ENCODE assay signal across 8 cellular contexts in genomic region chr4:75895744-75896314, GRCh38. TPM values are rescaled to one million over a fixed set of nuclear protein-coding genes. Genes with fewer than 3 reads are reported as not detected.
DNase-seq lines count a peak whose midpoint lies in the region; ATAC-seq, FAIRE-seq and TF ChIP-seq lines count a peak whose summit lies in the region.

No MANE protein-coding gene starts in this region.

- H3K36me3 Mint-ChIP-seq in activated naive CD8-positive, alpha-beta T cell treated with anti-CD3 and anti-CD28 coated beads, Interleukin-2, amount 50 U/mL, for 24 hours (ENCODE audit: low read depth): no peaks in the 10 kb centered on the region
- no peaks in the 10 kb centered on the region for H3K36me3 Mint-ChIP-seq in T-helper 2 cell treated with Interferon-gamma antibody and Interleukin-4, amounts not matched to agents 5 μg/mL and 100 μg/mL, for 36 hours (ENCODE audit: low read depth)

- FAIRE-seq in urothelium cell line (lab: Jason Lieb, UNC): no peak

- peak; percentile 65 for TF ChIP-seq CTCF in AG04450 (IDR thresholded peaks at IDR 0.05; ENCODE audit: low read depth, low read length)
- peak; percentile 63 for TF ChIP-seq CTCF in GM10266 (IDR thresholded peaks at IDR 0.05; ENCODE audit: control insufficient read depth, insufficient read depth, low read depth, missing control alignments)
- peak; percentile 59 for TF ChIP-seq CTCF in kidney epithelial cell (IDR thresholded peaks at IDR 0.05; ENCODE audit: insufficient read depth, low read length, poor library complexity, severe bottlenecking)

- no peak overlapping the region for H3K27ac ChIP-seq in AG04450 (ENCODE audit: low read depth, low read length)

- CTCF ChIA-PET in AG04450 (lab: Charles Lee): interaction anchor here (0.7 to 3.9 kb wide), 33 partner anchors 8 to 1289 kb away, joined by 3 to 34 read pairs (median 4); partner anchors contain the start of genes SDAD1 and USO1

- H3K27me3 ChIP-seq in AG04450 (ENCODE audit: control insufficient read depth, insufficient read depth, low read length) (peaks cover 8% of the 10 kb centered on the region), kidney epithelial cell (ENCODE audit: control insufficient read depth, insufficient read depth, low read length) (no peaks in the 10 kb centered on the region)

- POLR2A ChIA-PET in AG04450 (lab: Yijun Ruan, JAX): interaction anchor here (0.6 kb wide), 1 partner anchor 163 kb away, joined by 3 read pairs; no protein-coding TSS in a partner anchor

- H3K4me3 Mint-ChIP-seq in activated naive CD8-positive, alpha-beta T cell treated with anti-CD3 and anti-CD28 coated beads, Interleukin-2, amount 50 U/mL, for 24 hours: no peak overlapping the region
- no peak overlapping the region for H3K4me3 Mint-ChIP-seq in T-helper 2 cell treated with Interferon-gamma antibody and Interleukin-4, amounts not matched to agents 5 μg/mL and 100 μg/mL, for 36 hours

- no peak overlapping the region for H3K4me3 ChIP-seq in AG04450 (ENCODE audit: low read depth, low read length)
- H3K4me3 ChIP-seq in kidney epithelial cell (ENCODE audit: low read depth, low read length): no peak overlapping the region

- DNase-seq in AG04450 (ENCODE audit: low read depth, low spot score) (no peak), GM10266 (ENCODE audit: extremely low spot score) (peak; percentile 56), M059J (ENCODE audit: low read depth) (peak; percentile 16), kidney epithelial cell (ENCODE audit: low read depth) (no peak), urothelium cell line (ENCODE audit: low spot score) (peak; percentile 37), nucleus accumbens (lab: John Stamatoyannopoulos, UW) (no peak)
- no peak for DNase-seq in activated naive CD8-positive, alpha-beta T cell treated with anti-CD3 and anti-CD28 coated beads, Interleukin-2, amount 50 U/mL, for 24 hours
- no peak for DNase-seq in T-helper 2 cell treated with Interferon-gamma antibody and Interleukin-4, amounts not matched to agents 5 μg/mL and 100 μg/mL, for 36 hours (ENCODE audit: low spot score)

- no peaks in the 10 kb centered on the region for H3K9me3 ChIP-seq in AG04450 (ENCODE audit: control insufficient read depth, insufficient read depth, low read length)

- no peaks in the 10 kb centered on the region for H3K4me1 Mint-ChIP-seq in activated naive CD8-positive, alpha-beta T cell treated with anti-CD3 and anti-CD28 coated beads, Interleukin-2, amount 50 U/mL, for 24 hours
- H3K4me1 Mint-ChIP-seq in T-helper 2 cell treated with Interferon-gamma antibody and Interleukin-4, amounts not matched to agents 5 μg/mL and 100 μg/mL, for 36 hours (ENCODE audit: low read depth): no peaks in the 10 kb centered on the region

- no peak overlapping the region for H3K27ac Mint-ChIP-seq in activated naive CD8-positive, alpha-beta T cell treated with anti-CD3 and anti-CD28 coated beads, Interleukin-2, amount 50 U/mL, for 24 hours
- H3K27ac Mint-ChIP-seq in T-helper 2 cell treated with Interferon-gamma antibody and Interleukin-4, amounts not matched to agents 5 μg/mL and 100 μg/mL, for 36 hours: no peak overlapping the region

- no peaks in the 10 kb centered on the region for H3K27me3 Mint-ChIP-seq in activated naive CD8-positive, alpha-beta T cell treated with anti-CD3 and anti-CD28 coated beads, Interleukin-2, amount 50 U/mL, for 24 hours
- H3K27me3 Mint-ChIP-seq in T-helper 2 cell treated with Interferon-gamma antibody and Interleukin-4, amounts not matched to agents 5 μg/mL and 100 μg/mL, for 36 hours (ENCODE audit: low read depth): peaks cover 12% of the 10 kb centered on the region

- peak; percentile 49 for ATAC-seq in activated naive CD8-positive, alpha-beta T cell treated with anti-CD3 and anti-CD28 coated beads, Interleukin-2, amount 50 U/mL, for 24 hours

- no peaks in the 10 kb centered on the region for H3K36me3 ChIP-seq in kidney epithelial cell (ENCODE audit: control insufficient read depth, insufficient read depth, low read length)

- no peaks in the 10 kb centered on the region for H3K9me3 Mint-ChIP-seq in activated naive CD8-positive, alpha-beta T cell treated with anti-CD3 and anti-CD28 coated beads, Interleukin-2, amount 50 U/mL, for 24 hours
- no peaks in the 10 kb centered on the region for H3K9me3 Mint-ChIP-seq in T-helper 2 cell treated with Interferon-gamma antibody and Interleukin-4, amounts not matched to agents 5 μg/mL and 100 μg/mL, for 36 hours

RNA-seq across cellular contexts. Expression of gene PPEF2, which starts 6.4 kb away (rescaled TPM):
- polyA plus RNA-seq in AG04450 (2011; rRNA removed): not detected in 2 replicates
- polyA minus RNA-seq in AG04450 (2011; rRNA and poly(A)+ RNA removed): not detected in 2 replicates
- total RNA-seq in M059J (2014; rRNA removed; shearing (Covaris generic)): not detected in 2 replicates
- not detected in 2 replicates for total RNA-seq in kidney epithelial cell

RNA-seq across cellular contexts. Expression of gene NAAA, which starts 45.0 kb away (rescaled TPM):
- polyA plus RNA-seq in AG04450 (2011; rRNA removed): 13.2 and 14.7 TPM in 2 replicates
- polyA minus RNA-seq in AG04450 (2011; rRNA and poly(A)+ RNA removed): 8.3 and 8.9 TPM in 2 replicates
- 0.25 and 15.2 TPM in 2 replicates for total RNA-seq in M059J (2014; rRNA removed; shearing (Covaris generic))
- total RNA-seq in kidney epithelial cell: 13.2 and 16.8 TPM in 2 replicates

Comparison
In these comparisons a context has a peak if more than half of its experiments do, and no peak if none do; other contexts are left out.
1. DNase-seq: peak in GM10266 (single experiment), M059J (single experiment) and urothelium cell line (single experiment); none in AG04450 (single experiment), activated naive CD8-positive, alpha-beta T cell treated with anti-CD3 and anti-CD28 coated beads, Interleukin-2, amount 50 U/mL, for 24 hours (single experiment), kidney epithelial cell (single experiment), T-helper 2 cell treated with Interferon-gamma antibody and Interleukin-4, amounts not matched to agents 5 μg/mL and 100 μg/mL, for 36 hours (single experiment) and nucleus accumbens (0 of 56).
2. Peak in every context shown above with its lines, with median percentiles within 50 percentile points of each other: CTCF ChIP-seq.